1 cellular context compared by ENCODE assay signal in the genomic region with DNA sequence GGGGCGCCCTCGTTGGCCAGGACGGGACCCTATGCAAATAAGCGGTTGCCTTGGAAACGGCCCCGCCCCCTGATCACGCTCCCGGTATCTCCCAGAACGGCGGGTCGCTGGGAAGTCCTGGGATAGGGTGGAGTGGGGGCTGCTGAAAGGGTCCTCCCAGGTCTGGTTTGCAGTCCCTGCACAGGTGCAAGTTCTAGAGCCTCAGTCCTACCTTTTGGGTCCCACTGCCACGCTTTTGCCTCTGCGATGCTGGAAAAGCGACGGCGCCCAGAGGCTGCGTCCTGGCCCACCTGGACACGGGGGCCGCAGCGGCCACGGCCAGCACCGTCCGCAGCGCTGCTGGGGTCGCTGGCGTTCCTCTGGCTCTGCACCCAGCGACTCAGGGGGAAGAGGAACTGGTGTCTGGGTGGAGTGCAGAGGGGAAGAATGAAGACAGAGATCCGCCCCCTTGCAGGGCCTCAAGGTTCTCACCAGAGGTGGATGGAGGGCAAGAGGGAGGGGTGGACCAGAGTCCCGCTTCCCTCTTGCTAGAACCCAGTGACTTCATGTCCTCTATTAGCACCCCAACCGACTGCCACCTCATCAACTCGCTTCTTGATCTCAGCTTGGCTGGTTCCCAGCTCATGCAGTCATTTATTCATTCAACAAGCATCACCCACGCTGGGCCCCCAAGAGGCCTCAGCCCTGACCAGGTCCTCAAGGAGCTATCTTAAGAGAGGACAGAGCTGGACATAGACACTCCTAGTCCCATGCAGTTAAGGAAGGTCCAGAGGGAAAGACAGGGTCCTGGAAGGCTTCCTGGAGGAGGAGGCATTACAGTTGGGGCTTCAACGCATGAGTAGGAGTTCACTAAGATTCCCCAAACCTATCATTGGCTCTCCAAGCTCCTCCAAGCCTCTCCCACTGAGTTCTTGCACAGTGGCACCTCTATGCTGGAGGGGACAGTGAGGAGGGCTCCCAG.
TF ChIP-seq lines count a peak whose summit lies in the region.

A gene (minus strand): TSS at position 381 of the 961 bp plus-strand sequence. CDS start 659 bp downstream, outside the sequence.

TF ChIP-seq in K562, 482 proteins besides CTCF, POLR2A, EP300 and RAD21 (continued from another document):
- TF ChIP-seq, protein P1, sequence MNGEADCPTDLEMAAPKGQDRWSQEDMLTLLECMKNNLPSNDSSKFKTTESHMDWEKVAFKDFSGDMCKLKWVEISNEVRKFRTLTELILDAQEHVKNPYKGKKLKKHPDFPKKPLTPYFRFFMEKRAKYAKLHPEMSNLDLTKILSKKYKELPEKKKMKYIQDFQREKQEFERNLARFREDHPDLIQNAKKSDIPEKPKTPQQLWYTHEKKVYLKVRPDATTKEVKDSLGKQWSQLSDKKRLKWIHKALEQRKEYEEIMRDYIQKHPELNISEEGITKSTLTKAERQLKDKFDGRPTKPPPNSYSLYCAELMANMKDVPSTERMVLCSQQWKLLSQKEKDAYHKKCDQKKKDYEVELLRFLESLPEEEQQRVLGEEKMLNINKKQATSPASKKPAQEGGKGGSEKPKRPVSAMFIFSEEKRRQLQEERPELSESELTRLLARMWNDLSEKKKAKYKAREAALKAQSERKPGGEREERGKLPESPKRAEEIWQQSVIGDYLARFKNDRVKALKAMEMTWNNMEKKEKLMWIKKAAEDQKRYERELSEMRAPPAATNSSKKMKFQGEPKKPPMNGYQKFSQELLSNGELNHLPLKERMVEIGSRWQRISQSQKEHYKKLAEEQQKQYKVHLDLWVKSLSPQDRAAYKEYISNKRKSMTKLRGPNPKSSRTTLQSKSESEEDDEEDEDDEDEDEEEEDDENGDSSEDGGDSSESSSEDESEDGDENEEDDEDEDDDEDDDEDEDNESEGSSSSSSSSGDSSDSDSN (IDR thresholded peaks at IDR 0.05; ENCODE audit: borderline replicate concordance in 1 of 2, low read depth in 2 of 2, low read length in 2 of 2) = no peak
- TF ChIP-seq TARDBP (IDR thresholded peaks at IDR 0.05) (0 out of 2 replicates have a peak, but pooled peaks have one; percentile 41), ZBTB1 (CRISPR knock-in tag; IDR thresholded peaks at IDR 0.05; ENCODE audit: borderline replicate concordance, low read depth) (no peak), SMAD4 (CRISPR knock-in tag; conservative IDR thresholded peaks at IDR 0.05) (0 out of 2 replicates have a peak, but pooled peaks have one; percentile 23), RBM25 (IDR thresholded peaks at IDR 0.05; ENCODE audit: low read depth, low read length, severe bottlenecking) (peak; percentile 81), ELF1 (tag; IDR thresholded peaks at IDR 0.05) (no peak), ZFP36 (IDR thresholded peaks at IDR 0.05; ENCODE audit: low read depth, low read length, partially characterized antibody) (peak; percentile 99), NRF1 (conservative IDR thresholded peaks at IDR 0.05 in 1 of 2, IDR thresholded peaks at IDR 0.05 in 1 of 2) (peak; percentile 45 to 49; a peak in 2 of 4 replicates), ZNF3 (CRISPR knock-in tag; IDR thresholded peaks at IDR 0.05) (peak; percentile 99), NFIC (IDR thresholded peaks at IDR 0.05) (peak; percentile 55; the same call in 1 of the 2 replicates), OTX1 (CRISPR knock-in tag; IDR thresholded peaks at IDR 0.05) (no peak), KLF10 (CRISPR knock-in tag; IDR thresholded peaks at IDR 0.05) (no peak), PHF20 (IDR thresholded peaks at IDR 0.05; ENCODE audit: partially characterized antibody) (no peak)
- TF ChIP-seq, protein P2, sequence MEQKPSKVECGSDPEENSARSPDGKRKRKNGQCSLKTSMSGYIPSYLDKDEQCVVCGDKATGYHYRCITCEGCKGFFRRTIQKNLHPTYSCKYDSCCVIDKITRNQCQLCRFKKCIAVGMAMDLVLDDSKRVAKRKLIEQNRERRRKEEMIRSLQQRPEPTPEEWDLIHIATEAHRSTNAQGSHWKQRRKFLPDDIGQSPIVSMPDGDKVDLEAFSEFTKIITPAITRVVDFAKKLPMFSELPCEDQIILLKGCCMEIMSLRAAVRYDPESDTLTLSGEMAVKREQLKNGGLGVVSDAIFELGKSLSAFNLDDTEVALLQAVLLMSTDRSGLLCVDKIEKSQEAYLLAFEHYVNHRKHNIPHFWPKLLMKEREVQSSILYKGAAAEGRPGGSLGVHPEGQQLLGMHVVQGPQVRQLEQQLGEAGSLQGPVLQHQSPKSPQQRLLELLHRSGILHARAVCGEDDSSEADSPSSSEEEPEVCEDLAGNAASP (IDR thresholded peaks at IDR 0.05) = no peak
- TF ChIP-seq, protein P3, sequence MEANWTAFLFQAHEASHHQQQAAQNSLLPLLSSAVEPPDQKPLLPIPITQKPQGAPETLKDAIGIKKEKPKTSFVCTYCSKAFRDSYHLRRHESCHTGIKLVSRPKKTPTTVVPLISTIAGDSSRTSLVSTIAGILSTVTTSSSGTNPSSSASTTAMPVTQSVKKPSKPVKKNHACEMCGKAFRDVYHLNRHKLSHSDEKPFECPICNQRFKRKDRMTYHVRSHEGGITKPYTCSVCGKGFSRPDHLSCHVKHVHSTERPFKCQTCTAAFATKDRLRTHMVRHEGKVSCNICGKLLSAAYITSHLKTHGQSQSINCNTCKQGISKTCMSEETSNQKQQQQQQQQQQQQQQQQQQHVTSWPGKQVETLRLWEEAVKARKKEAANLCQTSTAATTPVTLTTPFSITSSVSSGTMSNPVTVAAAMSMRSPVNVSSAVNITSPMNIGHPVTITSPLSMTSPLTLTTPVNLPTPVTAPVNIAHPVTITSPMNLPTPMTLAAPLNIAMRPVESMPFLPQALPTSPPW (CRISPR knock-in tag; IDR thresholded peaks at IDR 0.05) = peak; percentile 11; the same call in 1 of the 2 replicates
TF ChIP-seq in K562: peak in this region for 33.
